Comparison of ENCODE assay signal across 16 cellular contexts in genomic region chr3:52721742-52722033, GRCh38. TPM values are rescaled to one million over a fixed set of nuclear protein-coding genes. Genes with fewer than 3 reads are reported as not detected.
DNase-seq lines count a peak whose midpoint lies in the region; ATAC-seq, FAIRE-seq and TF ChIP-seq lines count a peak whose summit lies in the region.
"Had no signal": no experiment of that assay in that cellular context is flagged by ENCODE, and none has a peak within 500 bp of the region (broad histone marks: within the 10 kb centered on the region; RNA-seq: fewer than 3 reads in every experiment).

No MANE protein-coding gene starts in this region.

- FAIRE-seq in GM12878 (lab: Jason Lieb, UNC): no peak
- FAIRE-seq: colon had no signal

- no peaks in the 10 kb centered on the region for H3K36me3 Mint-ChIP-seq in natural killer cell treated with Interleukin-12 subunit alpha and Interleukin-12 subunit beta and Interleukin-15 and Interleukin-18, amount 100 ng/mL, for 72 hours
- no peaks in the 10 kb centered on the region for H3K36me3 Mint-ChIP-seq in natural killer cell

- no peaks in the 10 kb centered on the region; a peak in 1 of 4 replicates for H3K36me3 ChIP-seq in GM12878 (ENCODE audit: control insufficient read depth in 2 of 2, insufficient read depth in 2 of 2, low read length in 1 of 2)
- peaks cover 8 to 16% of the 10 kb centered on the region in 2 donors for H3K36me3 ChIP-seq in ascending aorta

- SMC1A ChIA-PET in GM12878 (lab: Charles Lee; ENCODE audit: uncharacterized antibody, unreplicated experiment): no interaction called here

- ATAC-seq in natural killer cell treated with Interleukin-12 subunit alpha and Interleukin-12 subunit beta and Interleukin-15 and Interleukin-18, amount 100 ng/mL, for 72 hours: peak in 1 of 2 donors; percentile 11
- ATAC-seq in natural killer cell (no peak), GM12878 (peak; percentile 45), GM21723 (IDR thresholded peaks at IDR 0.05; ENCODE audit: unreplicated experiment) (no peak)
- ATAC-seq: foreskin keratinocyte, GM23338, left cardiac atrium had no signal

- H3K4me3 ChIP-seq in GM12878 (no peak overlapping the region), ascending aorta (no peak overlapping the region)
- H3K4me3 ChIP-seq: GM23338, PC-9, right lobe of liver had no signal

- no peak for TF ChIP-seq RAD21 in GM12878 (IDR thresholded peaks at IDR 0.05; ENCODE audit: insufficient read depth, low read depth, low read length)

- no peak overlapping the region for H3K9ac ChIP-seq in GM12878 (ENCODE audit: control insufficient read depth, insufficient read depth, low read length)

- peak overlapping the region; percentile 43 to 86 for H3K27ac Mint-ChIP-seq in natural killer cell treated with Interleukin-12 subunit alpha and Interleukin-12 subunit beta and Interleukin-15 and Interleukin-18, amount 100 ng/mL, for 72 hours
- no peak overlapping the region for H3K27ac Mint-ChIP-seq in natural killer cell
- H3K27ac Mint-ChIP-seq: GM23338 had no signal

- H3K27me3 ChIP-seq in GM12878 (replicated peaks in 1 of 2; ENCODE audit: control insufficient read depth in 2 of 2, insufficient read depth in 2 of 2, low read length in 1 of 2) (no peaks in the 10 kb centered on the region), ascending aorta (no peaks in the 10 kb centered on the region)
- H3K27me3 ChIP-seq: foreskin keratinocyte, right lobe of liver had no signal

- no peak overlapping the region for H2AFZ ChIP-seq in GM12878 (ENCODE audit: control insufficient read depth, low read depth, low read length)
- H2AFZ ChIP-seq: GM23338, PC-9 had no signal

- peaks cover 3% of the 10 kb centered on the region for H3K9me3 Mint-ChIP-seq in natural killer cell treated with Interleukin-12 subunit alpha and Interleukin-12 subunit beta and Interleukin-15 and Interleukin-18, amount 100 ng/mL, for 72 hours
- H3K9me3 Mint-ChIP-seq in natural killer cell: peaks cover 0 to 3% of the 10 kb centered on the region in 2 donors
- H3K9me3 Mint-ChIP-seq: GM23338 had no signal

- TF ChIP-seq POLR2A in GM12878 (IDR thresholded peaks at IDR 0.05; ENCODE audit: low read depth, low read length): no peak

- H3K9me3 ChIP-seq in GM12878 (replicated peaks; ENCODE audit: control insufficient read depth, insufficient read depth, low read length): peaks cover 2% of the 10 kb centered on the region; the same call in 2 of the 3 replicates
- peaks cover 0 to 4% of the 10 kb centered on the region in 2 donors for H3K9me3 ChIP-seq in ascending aorta
- H3K9me3 ChIP-seq: right lobe of liver had no signal

- H3K4me1 Mint-ChIP-seq in natural killer cell treated with Interleukin-12 subunit alpha and Interleukin-12 subunit beta and Interleukin-15 and Interleukin-18, amount 100 ng/mL, for 72 hours (ENCODE audit: low read depth in 2 of 2): peaks cover 10 to 18% of the 10 kb centered on the region in 2 donors
- peaks cover 10 to 17% of the 10 kb centered on the region in 2 donors for H3K4me1 Mint-ChIP-seq in natural killer cell
- H3K4me1 Mint-ChIP-seq: GM23338 had no signal

- no peaks in the 10 kb centered on the region for H4K20me1 ChIP-seq in GM12878 (ENCODE audit: control insufficient read depth, insufficient read depth)

- no peak for TF ChIP-seq EP300 in GM12878 (IDR thresholded peaks at IDR 0.05; ENCODE audit: borderline replicate concordance in 1 of 2, control insufficient read depth in 1 of 2, low read depth in 2 of 2, low read length in 2 of 2)

- H3K27ac ChIP-seq in GM12878 (ENCODE audit: control insufficient read depth, insufficient read depth) (peak overlapping the region; percentile 27), ascending aorta (no peak overlapping the region)
- H3K27ac ChIP-seq: foreskin keratinocyte, PC-9, right lobe of liver had no signal

- POLR2A ChIA-PET in GM12878 (lab: Charles Lee): interaction anchor here (0.6 to 0.7 kb wide), 2 partner anchors 91 to 1185 kb away, joined by 3 to 4 read pairs; no protein-coding TSS in a partner anchor

- WGBS in GM12878 (ENCODE audit: insufficient coverage, insufficient replicate concordance, low lambda C conversion rate, missing lambda C conversion rate): 100% methylated on average over 2 of the region's 2 CpGs

- RAD21 ChIA-PET in GM12878 (lab: Charles Lee; ENCODE audit: unreplicated experiment): no interaction called here

- DNase-seq in natural killer cell treated with Interleukin-12 subunit alpha and Interleukin-12 subunit beta and Interleukin-15 and Interleukin-18, amount 100 ng/mL, for 72 hours (ENCODE audit: low spot score): no peak
- DNase-seq in natural killer cell (no peak), GM12878 (ENCODE audit: low read depth, low spot score) (no peak), ascending aorta (ENCODE audit: low spot score in 2 of 2) (no peak), SKM-1 (lab: John Stamatoyannopoulos, UW; ENCODE audit: unreplicated experiment) (no peak)
- DNase-seq: aorta, Calu3, left cardiac atrium, NCI-H1105, NCI-H748 treated with DMSO at 0.1 percent for 48 hours, PC-9, right lobe of liver had no signal

- TF ChIP-seq CTCF in natural killer cell (IDR thresholded peaks at IDR 0.05) (no peak), GM12878 (IDR thresholded peaks at IDR 0.05 in 2 of 3, conservative IDR thresholded peaks at IDR 0.05 in 1 of 3; ENCODE audit: control insufficient read depth in 2 of 3, extremely low read depth in 1 of 3, insufficient read depth in 1 of 3, low read depth in 3 of 3, low read length in 3 of 3) (no peak), ascending aorta (IDR thresholded peaks at IDR 0.05) (no peak)

- no peaks in the 10 kb centered on the region for H3K27me3 Mint-ChIP-seq in natural killer cell treated with Interleukin-12 subunit alpha and Interleukin-12 subunit beta and Interleukin-15 and Interleukin-18, amount 100 ng/mL, for 72 hours
- no peaks in the 10 kb centered on the region for H3K27me3 Mint-ChIP-seq in natural killer cell (ENCODE audit: low read depth in 2 of 2)

- H3K4me1 ChIP-seq in GM12878 (ENCODE audit: control insufficient read depth, insufficient read depth, low read length) (peaks cover 27% of the 10 kb centered on the region), ascending aorta (no peaks in the 10 kb centered on the region)
- H3K4me1 ChIP-seq: foreskin keratinocyte had no signal

- no TSS peak for BruUV-seq in GM12878 (replicated peaks; lab: Mats Ljungman, UMichigan)

- CTCF ChIA-PET in GM12878 (lab: Yijun Ruan, JAX): interaction anchor here (1.4 to 2.1 kb wide), 2 partner anchors 20 to 77 kb away, joined by 4 to 6 read pairs; no protein-coding TSS in a partner anchor

- in situ Hi-C loops in GM12878 (cut with MboI): no loop called here

- no peaks in the 10 kb centered on the region for H3K79me2 ChIP-seq in GM12878 (ENCODE audit: control insufficient read depth, insufficient read depth, low read length)

- peak overlapping the region; percentile 38; the same call in 1 of the 2 replicates for H3K4me2 ChIP-seq in GM12878 (ENCODE audit: control insufficient read depth, insufficient read depth)
- H3K4me2 ChIP-seq: GM23338, PC-9 had no signal

- intact Hi-C loops in natural killer cell (cut with micrococcal nuclease): no loop called here
- intact Hi-C loops in GM12878 (cut with micrococcal nuclease; ENCODE audit: unreplicated experiment): no loop called here
- intact Hi-C loops in ascending aorta (cut with DNase I): no loop called here

- no peak overlapping the region for H3K4me3 Mint-ChIP-seq in natural killer cell treated with Interleukin-12 subunit alpha and Interleukin-12 subunit beta and Interleukin-15 and Interleukin-18, amount 100 ng/mL, for 72 hours
- no peak overlapping the region for H3K4me3 Mint-ChIP-seq in natural killer cell
- H3K4me3 Mint-ChIP-seq: GM23338 had no signal

RNA-seq across cellular contexts. Expression of gene SPCS1, which starts 15.8 kb away (rescaled TPM):
- total RNA-seq in natural killer cell treated with Interleukin-12 subunit alpha and Interleukin-12 subunit beta and Interleukin-15 and Interleukin-18, amount 100 ng/mL, for 72 hours: 10 to 100 TPM; 74.4 to 92.4 TPM
- total RNA-seq in natural killer cell: 10 to 100 TPM; 52.4 to 64.4 (median 57.3) TPM
- 38.7 and 41.7 TPM in 2 replicates for total RNA-seq in GM12878 (2013; cell fraction: nucleolus; rRNA removed)
- 121 and 151 TPM in 2 replicates for total RNA-seq in GM12878 (2014; rRNA removed)
- total RNA-seq in GM12878 (2014; rRNA removed; fragmentation: Illumina TruSeq; extraction: Trizol): 190 and 197 TPM in 2 replicates
- 174 TPM in 2 replicates for total RNA-seq in GM12878 (2021)
- polyA plus RNA-seq in GM12878 (2011; ENCODE audit: low read depth): 154 TPM
- polyA plus RNA-seq in GM12878 (2011; rRNA removed): 103 and 107 TPM in 2 replicates
- polyA plus RNA-seq in GM12878 (2011; cell fraction: cytosol; rRNA removed): 81.9 and 112 TPM in 2 replicates
- polyA plus RNA-seq in GM12878 (2011; cell fraction: nucleus; rRNA removed): 45.5 and 51.9 TPM in 2 replicates
- polyA plus RNA-seq in GM12878 (2012): 243 and 245 TPM in 2 replicates
- polyA plus RNA-seq in GM12878 (2014; fragmentation: Illumina TruSeq; extraction: Trizol): 189 and 215 TPM in 2 replicates
- polyA plus RNA-seq in GM12878 (2014; fragmentation: Nextera tagmentation; extraction: Ambion mirVana): 100 to 1,000 TPM; 814 to 994 TPM
- polyA plus RNA-seq in GM12878 (2014; rRNA removed): 211 and 251 TPM in 2 replicates
- polyA plus RNA-seq in GM12878 (2016; fragmentation: Nextera tagmentation; extraction: Ambion mirVana): 100 to 1,000 TPM; 551 to 576 TPM
- polyA minus RNA-seq in GM12878 (2011; rRNA and poly(A)+ RNA removed): 53.3 and 55.2 TPM in 2 replicates
- 63.9 and 65.4 TPM in 2 replicates for polyA minus RNA-seq in GM12878 (2011; cell fraction: cytosol; rRNA and poly(A)+ RNA removed)
- polyA minus RNA-seq in GM12878 (2011; cell fraction: nucleus; rRNA and poly(A)+ RNA removed): 19.8 and 25.1 TPM in 2 replicates
- 170 TPM for total RNA-seq in ascending aorta

RNA-seq across cellular contexts. Expression of gene GLT8D1, which starts 16.1 kb away (rescaled TPM):
- 10 to 100 TPM; 32.4 to 41.1 TPM for total RNA-seq in natural killer cell treated with Interleukin-12 subunit alpha and Interleukin-12 subunit beta and Interleukin-15 and Interleukin-18, amount 100 ng/mL, for 72 hours
- total RNA-seq in natural killer cell (10 to 100 TPM; 31.1 to 39.4 (median 38.2) TPM), GM12878 (2014; rRNA removed) (41.7 and 54.1 TPM in 2 replicates), GM12878 (2014; rRNA removed; fragmentation: Illumina TruSeq; extraction: Trizol) (47.4 and 50.3 TPM in 2 replicates), GM12878 (2021) (35.3 and 41.0 TPM in 2 replicates), ascending aorta (38.3 TPM)
- total RNA-seq in GM12878 (2013; cell fraction: nucleolus; rRNA removed): 86.4 and 88.3 TPM in 2 replicates
- polyA plus RNA-seq in GM12878 (2011; ENCODE audit: low read depth): 55.0 TPM
- polyA plus RNA-seq in GM12878 (2011; rRNA removed) (46.5 and 60.9 TPM in 2 replicates), GM12878 (2014; fragmentation: Illumina TruSeq; extraction: Trizol) (55.4 and 55.5 TPM in 2 replicates), GM12878 (2014; fragmentation: Nextera tagmentation; extraction: Ambion mirVana) (10 to 100 TPM; 25.3 to 32.6 TPM), GM12878 (2014; rRNA removed) (44.7 and 51.4 TPM in 2 replicates), GM12878 (2016; fragmentation: Nextera tagmentation; extraction: Ambion mirVana) (10 to 100 TPM; 72.9 to 73.4 TPM)
- polyA plus RNA-seq in GM12878 (2011; cell fraction: cytosol; rRNA removed): 29.8 and 35.1 TPM in 2 replicates
- polyA plus RNA-seq in GM12878 (2011; cell fraction: nucleus; rRNA removed): 53.8 and 70.0 TPM in 2 replicates
- 59.4 and 70.2 TPM in 2 replicates for polyA plus RNA-seq in GM12878 (2012)
- 20.2 and 23.3 TPM in 2 replicates for polyA minus RNA-seq in GM12878 (2011; rRNA and poly(A)+ RNA removed)
- polyA minus RNA-seq in GM12878 (2011; cell fraction: cytosol; rRNA and poly(A)+ RNA removed): 8.8 and 12.3 TPM in 2 replicates
- polyA minus RNA-seq in GM12878 (2011; cell fraction: nucleus; rRNA and poly(A)+ RNA removed): 14.3 and 20.2 TPM in 2 replicates

RNA-seq across cellular contexts. Expression of gene GNL3, which starts 35.9 kb away (rescaled TPM):
- 100 to 1,000 TPM; 153 to 225 TPM for total RNA-seq in natural killer cell treated with Interleukin-12 subunit alpha and Interleukin-12 subunit beta and Interleukin-15 and Interleukin-18, amount 100 ng/mL, for 72 hours
- total RNA-seq in natural killer cell (10 to 100 TPM; 70.7 to 81.1 (median 70.9) TPM), GM12878 (2014; rRNA removed) (172 and 196 TPM in 2 replicates), GM12878 (2014; rRNA removed; fragmentation: Illumina TruSeq; extraction: Trizol) (295 and 299 TPM in 2 replicates), GM12878 (2021) (164 and 173 TPM in 2 replicates), ascending aorta (50.4 TPM)
- 348 and 356 TPM in 2 replicates for total RNA-seq in GM12878 (2013; cell fraction: nucleolus; rRNA removed)
- 93.6 TPM for polyA plus RNA-seq in GM12878 (2011; ENCODE audit: low read depth)
- polyA plus RNA-seq in GM12878 (2011; rRNA removed) (176 and 225 TPM in 2 replicates), GM12878 (2014; fragmentation: Illumina TruSeq; extraction: Trizol) (368 and 479 TPM in 2 replicates), GM12878 (2014; fragmentation: Nextera tagmentation; extraction: Ambion mirVana) (100 to 1,000 TPM; 246 to 274 TPM), GM12878 (2014; rRNA removed) (173 and 201 TPM in 2 replicates), GM12878 (2016; fragmentation: Nextera tagmentation; extraction: Ambion mirVana) (100 to 1,000 TPM; 267 to 271 TPM)
- 58.9 and 72.0 TPM in 2 replicates for polyA plus RNA-seq in GM12878 (2011; cell fraction: cytosol; rRNA removed)
- polyA plus RNA-seq in GM12878 (2011; cell fraction: nucleus; rRNA removed): 257 and 308 TPM in 2 replicates
- 119 and 126 TPM in 2 replicates for polyA plus RNA-seq in GM12878 (2012)
- 71.8 and 90.1 TPM in 2 replicates for polyA minus RNA-seq in GM12878 (2011; rRNA and poly(A)+ RNA removed)
- 27.4 and 37.8 TPM in 2 replicates for polyA minus RNA-seq in GM12878 (2011; cell fraction: cytosol; rRNA and poly(A)+ RNA removed)
- 101 and 145 TPM in 2 replicates for polyA minus RNA-seq in GM12878 (2011; cell fraction: nucleus; rRNA and poly(A)+ RNA removed)

RNA-seq across cellular contexts. Expression of gene PBRM1, which starts 36.0 kb away (rescaled TPM):
- total RNA-seq in natural killer cell treated with Interleukin-12 subunit alpha and Interleukin-12 subunit beta and Interleukin-15 and Interleukin-18, amount 100 ng/mL, for 72 hours: 10 to 100 TPM; 85.3 to 95.4 TPM
- total RNA-seq in natural killer cell: 10 to 100 TPM; 70.2 to 79.7 (median 76.6) TPM
- total RNA-seq in GM12878 (2013; cell fraction: nucleolus; rRNA removed): 159 and 174 TPM in 2 replicates
- total RNA-seq in GM12878 (2014; rRNA removed): 35.9 and 38.6 TPM in 2 replicates
- 54.8 and 55.1 TPM in 2 replicates for total RNA-seq in GM12878 (2014; rRNA removed; fragmentation: Illumina TruSeq; extraction: Trizol)
- total RNA-seq in GM12878 (2021): 51.5 and 58.4 TPM in 2 replicates
- 10.0 TPM for polyA plus RNA-seq in GM12878 (2011; ENCODE audit: low read depth)
- 29.2 and 29.7 TPM in 2 replicates for polyA plus RNA-seq in GM12878 (2011; rRNA removed)
- polyA plus RNA-seq in GM12878 (2011; cell fraction: cytosol; rRNA removed): 19.1 and 23.7 TPM in 2 replicates
- polyA plus RNA-seq in GM12878 (2011; cell fraction: nucleus; rRNA removed): 33.0 and 53.5 TPM in 2 replicates
- 14.9 and 15.1 TPM in 2 replicates for polyA plus RNA-seq in GM12878 (2012)
- polyA plus RNA-seq in GM12878 (2014; fragmentation: Illumina TruSeq; extraction: Trizol): 42.6 and 50.0 TPM in 2 replicates
- 10 to 100 TPM in 1 of 2 experiments, 1 to 10 TPM in 1; 8.9 to 14.1 TPM for polyA plus RNA-seq in GM12878 (2014; fragmentation: Nextera tagmentation; extraction: Ambion mirVana)
- 28.6 and 35.0 TPM in 2 replicates for polyA plus RNA-seq in GM12878 (2014; rRNA removed)
- polyA plus RNA-seq in GM12878 (2016; fragmentation: Nextera tagmentation; extraction: Ambion mirVana): 10 to 100 TPM; 80.9 to 88.9 TPM
- 75.3 and 95.3 TPM in 2 replicates for polyA minus RNA-seq in GM12878 (2011; rRNA and poly(A)+ RNA removed)
- 17.5 and 26.4 TPM in 2 replicates for polyA minus RNA-seq in GM12878 (2011; cell fraction: cytosol; rRNA and poly(A)+ RNA removed)
- polyA minus RNA-seq in GM12878 (2011; cell fraction: nucleus; rRNA and poly(A)+ RNA removed): 56.8 and 95.8 TPM in 2 replicates
- 36.7 TPM for total RNA-seq in ascending aorta

RNA-seq across cellular contexts. Expression of gene NEK4, which starts 49.1 kb away (rescaled TPM):
- total RNA-seq in natural killer cell treated with Interleukin-12 subunit alpha and Interleukin-12 subunit beta and Interleukin-15 and Interleukin-18, amount 100 ng/mL, for 72 hours: 10 to 100 TPM; 24.8 to 52.7 TPM
- 10 to 100 TPM; 13.8 to 19.5 (median 15.5) TPM for total RNA-seq in natural killer cell
- total RNA-seq in GM12878 (2013; cell fraction: nucleolus; rRNA removed): 41.1 and 42.4 TPM in 2 replicates
- total RNA-seq in GM12878 (2014; rRNA removed): 23.5 and 29.1 TPM in 2 replicates
- total RNA-seq in GM12878 (2014; rRNA removed; fragmentation: Illumina TruSeq; extraction: Trizol): 24.4 and 24.8 TPM in 2 replicates
- 22.7 and 22.9 TPM in 2 replicates for total RNA-seq in GM12878 (2021)
- 4.0 TPM for polyA plus RNA-seq in GM12878 (2011; ENCODE audit: low read depth)
- polyA plus RNA-seq in GM12878 (2011; rRNA removed): 17.2 TPM in 2 replicates
- polyA plus RNA-seq in GM12878 (2011; cell fraction: cytosol; rRNA removed): 11.1 and 11.5 TPM in 2 replicates
- polyA plus RNA-seq in GM12878 (2011; cell fraction: nucleus; rRNA removed): 9.8 and 10.6 TPM in 2 replicates
- 6.5 and 7.4 TPM in 2 replicates for polyA plus RNA-seq in GM12878 (2012)
- polyA plus RNA-seq in GM12878 (2014; fragmentation: Illumina TruSeq; extraction: Trizol): 15.9 and 19.1 TPM in 2 replicates
- 1 to 10 TPM; 7.0 to 8.8 TPM for polyA plus RNA-seq in GM12878 (2014; fragmentation: Nextera tagmentation; extraction: Ambion mirVana)
- 11.4 and 12.5 TPM in 2 replicates for polyA plus RNA-seq in GM12878 (2014; rRNA removed)
- 10 to 100 TPM; 15.1 to 15.6 TPM for polyA plus RNA-seq in GM12878 (2016; fragmentation: Nextera tagmentation; extraction: Ambion mirVana)
- 18.1 and 26.6 TPM in 2 replicates for polyA minus RNA-seq in GM12878 (2011; rRNA and poly(A)+ RNA removed)
- polyA minus RNA-seq in GM12878 (2011; cell fraction: cytosol; rRNA and poly(A)+ RNA removed): 8.8 and 12.8 TPM in 2 replicates
- polyA minus RNA-seq in GM12878 (2011; cell fraction: nucleus; rRNA and poly(A)+ RNA removed): 9.9 and 12.1 TPM in 2 replicates
- total RNA-seq in ascending aorta: 11.4 TPM

Comparison
In these comparisons a context has a peak if more than half of its experiments do, and no peak if none do; other contexts are left out.
1. H3K27ac Mint-ChIP-seq: peak in natural killer cell treated with Interleukin-12 subunit alpha and Interleukin-12 subunit beta and Interleukin-15 and Interleukin-18, amount 100 ng/mL, for 72 hours (2 of 2); none in natural killer cell (0 of 2).